Comparison of ENCODE assay signal across 8 cellular contexts in genomic region chr7:38908759-38909335, GRCh38. TPM values are rescaled to one million over a fixed set of nuclear protein-coding genes. Genes with fewer than 3 reads are reported as not detected.
A peak's percentile ranks its signal among the peaks of the same experiment; 100 is the strongest.
DNase-seq lines count a peak whose midpoint lies in the region; ATAC-seq and TF ChIP-seq lines count a peak whose summit lies in the region.

Gene VPS41 (minus strand): TSS chr7:38909191. CDS start chr7:38909174, 17 bp downstream.

- H3K4me1 ChIP-seq in ascending aorta (peaks cover 0 to 3% of the 10 kb centered on the region in 2 donors), aorta (ENCODE audit: control insufficient read depth in 1 of 2, insufficient read depth in 2 of 2, low read length in 2 of 2) (no peaks in the 10 kb centered on the region)

- intact Hi-C loops in T-helper 2 cell treated with Interferon-gamma antibody and Interleukin-4, amounts not matched to agents 100 ng/mL and 5 ng/mL, for 36 hours (cut with micrococcal nuclease) = loop anchor here (2.0 to 10.0 kb wide), 5 partner anchors 544 to 824 kb away; partner anchors contain the start of genes RALA, STARD3NL and YAE1
- intact Hi-C loops in ascending aorta (cut with DNase I) = no loop called here
- intact Hi-C loops in aorta (cut with DNase I) = loop anchor here in 1 of 2 donors (10.0 kb wide), 1 partner anchor 104 kb away; no protein-coding TSS in a partner anchor

- H3K36me3 ChIP-seq in ascending aorta (no peaks in the 10 kb centered on the region), aorta (ENCODE audit: control insufficient read depth in 1 of 2, insufficient read depth in 2 of 2, low read length in 1 of 2) (no peaks in the 10 kb centered on the region)

- peak; percentile 99 for ATAC-seq in HG02763 (IDR thresholded peaks at IDR 0.05; ENCODE audit: unreplicated experiment)
- ATAC-seq in aorta (ENCODE audit: low FRiP score) = peak; percentile 90

- DNase-seq in GM13977 (ENCODE audit: low spot score) (peak; percentile 81), NCI-H1417 (lab: John Stamatoyannopoulos, UW) (peak; percentile 62 to 93 (median 83)), ascending aorta (ENCODE audit: low spot score in 2 of 2) (peak; percentile 67 to 88), hepatic stellate cell (ENCODE audit: low spot score) (peak; percentile 80), renal cortical epithelial cell (ENCODE audit: low read depth) (peak; percentile 72), aorta (peak; percentile 83)

- H3K4me3 ChIP-seq in ascending aorta = peak within 1 kb of the TSS; percentile 78 to 93
- H3K4me3 ChIP-seq in aorta (ENCODE audit: low read length in 2 of 2) = peak within 1 kb of the TSS; percentile 64 to 81

- 0% methylated on average over 20 of the region's 20 CpGs for WGBS in aorta, 2 donors

- H3K9me3 ChIP-seq in ascending aorta (no peaks in the 10 kb centered on the region), aorta (ENCODE audit: control insufficient read depth, low read length) (no peaks in the 10 kb centered on the region)

- H3K27ac ChIP-seq in ascending aorta (peak within 1 kb of the TSS; percentile 9 to 17), aorta (ENCODE audit: low read depth in 1 of 2, low read length in 2 of 2) (no peak within 1 kb of the TSS)

- no peak for TF ChIP-seq CTCF in GM13977 (IDR thresholded peaks at IDR 0.05; ENCODE audit: extremely low read depth, insufficient read depth, missing control alignments)
- TF ChIP-seq CTCF in ascending aorta (IDR thresholded peaks at IDR 0.05) = no peak

- in situ Hi-C loops in GM13977 (cut with MboI; ENCODE audit: low pct_unique_long_range_greater_than_20kb, low sequenced_read_pairs, unreplicated experiment) = no loop called here

- no peaks in the 10 kb centered on the region for H3K27me3 ChIP-seq in ascending aorta
- H3K27me3 ChIP-seq in aorta (ENCODE audit: control insufficient read depth in 1 of 2, insufficient read depth in 2 of 2, low read length in 1 of 2) = no peaks in the 10 kb centered on the region

RNA-seq across cellular contexts. Expression of gene VPS41, which starts in this region (rescaled TPM):
- 57.9 and 60.4 TPM in 2 replicates for total RNA-seq in T-helper 2 cell treated with Interferon-gamma antibody and Interleukin-4, amounts not matched to agents 100 ng/mL and 5 ng/mL, for 36 hours
- total RNA-seq in ascending aorta = 13.4 TPM
- total RNA-seq in renal cortical epithelial cell = 74.3 and 164 TPM in 2 replicates
- 10 to 100 TPM; 77.0 to 92.3 TPM for total RNA-seq in aorta
- polyA plus RNA-seq in aorta = 10 to 100 TPM; 20.8 to 22.0 TPM

Comparison
In these comparisons a context has a peak if more than half of its experiments do, and no peak if none do; other contexts are left out.
1. H3K27ac ChIP-seq: peak in ascending aorta (2 of 2); none in aorta (0 of 2).
2. Peak in every context shown above with its lines, with median percentiles within 50 percentile points of each other: DNase-seq.